ENCODE assay signal across 1 cellular context in the genomic region with DNA sequence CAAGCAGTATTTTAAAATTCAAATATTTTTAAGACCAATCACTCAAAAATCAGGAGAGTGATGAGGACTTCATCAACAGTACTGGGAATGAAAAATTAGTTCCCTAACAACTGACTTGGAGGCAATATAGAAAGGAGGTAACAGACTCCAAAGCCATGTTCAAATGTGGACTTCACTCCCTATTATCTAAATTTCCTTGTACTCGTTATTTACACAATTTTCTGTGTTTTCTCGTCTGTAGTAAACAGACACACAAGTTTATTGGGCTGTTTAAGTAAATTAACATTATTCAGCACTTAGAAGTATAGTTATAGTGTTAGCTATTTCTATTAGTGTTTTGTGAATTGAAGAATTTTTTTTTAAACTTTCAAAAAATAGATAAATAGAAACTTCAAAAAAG.
TF ChIP-seq lines count a peak whose summit lies in the region.

No MANE protein-coding gene starts in this region.

TF ChIP-seq in HepG2, 621 proteins besides CTCF, POLR2A, EP300 and RAD21 (continued from another document):
- TF ChIP-seq, protein P1, sequence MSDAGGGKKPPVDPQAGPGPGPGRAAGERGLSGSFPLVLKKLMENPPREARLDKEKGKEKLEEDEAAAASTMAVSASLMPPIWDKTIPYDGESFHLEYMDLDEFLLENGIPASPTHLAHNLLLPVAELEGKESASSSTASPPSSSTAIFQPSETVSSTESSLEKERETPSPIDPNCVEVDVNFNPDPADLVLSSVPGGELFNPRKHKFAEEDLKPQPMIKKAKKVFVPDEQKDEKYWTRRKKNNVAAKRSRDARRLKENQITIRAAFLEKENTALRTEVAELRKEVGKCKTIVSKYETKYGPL (CRISPR knock-in tag; IDR thresholded peaks at IDR 0.05) = no peak
